8 cellular contexts compared by ENCODE assay signal in the genomic region with DNA sequence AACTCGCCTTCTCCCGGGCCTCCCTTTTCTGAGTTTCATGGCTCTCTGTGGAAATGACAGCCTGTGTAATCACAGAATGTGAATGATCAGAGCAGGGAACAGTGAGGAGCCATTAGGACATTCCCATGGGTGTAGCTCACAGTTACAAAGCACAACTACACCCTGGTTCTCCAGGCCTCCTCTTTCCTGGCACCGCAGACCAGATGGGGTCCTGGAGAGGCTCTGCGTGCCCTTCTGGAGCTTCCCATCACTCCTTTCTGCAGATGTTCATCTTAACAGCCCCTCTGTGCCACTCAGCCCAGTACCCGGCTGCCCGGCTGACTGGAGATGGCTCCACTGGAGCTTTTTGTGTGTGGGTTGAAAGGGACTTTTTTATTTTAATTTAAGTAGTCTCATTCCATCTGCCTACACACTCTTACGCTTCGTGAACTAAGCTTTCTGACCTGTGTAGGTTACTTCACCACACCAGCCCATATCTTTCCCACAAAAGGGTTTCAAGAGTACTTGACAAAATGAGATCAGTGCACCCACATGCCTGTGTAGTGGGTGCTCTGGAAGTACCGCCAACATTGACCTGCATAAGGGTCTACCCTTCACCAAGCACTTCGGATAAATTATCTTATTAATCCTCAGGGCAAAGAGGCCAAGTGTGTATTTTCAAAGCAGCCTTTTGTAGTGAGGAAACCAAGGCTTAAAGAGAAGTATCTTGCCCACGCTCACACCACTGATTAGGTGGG. TPM values are rescaled to one million over a fixed set of nuclear protein-coding genes. Genes with fewer than 3 reads are reported as not detected.
A peak's percentile ranks its signal among the peaks of the same experiment; 100 is the strongest.
DNase-seq lines count a peak whose midpoint lies in the region; ATAC-seq lines count a peak whose summit lies in the region.

No MANE protein-coding gene starts in this region.

- H3K27me3 ChIP-seq in BLaER1 (no peaks in the 10 kb centered on the region), HUES6 (ENCODE audit: control insufficient read depth, insufficient read depth, low read length) (no peaks in the 10 kb centered on the region)

- peaks cover 97% of the 10 kb centered on the region for H4K20me1 ChIP-seq in BLaER1

- DNase-seq in activated naive CD4-positive, alpha-beta T cell treated with Interleukin-2 at 50 U/mL for 16 hours = peak; percentile 72
- DNase-seq in midbrain (lab: John Stamatoyannopoulos, UW) (peak; percentile 10), H4 (ENCODE audit: low spot score) (no peak), nucleus accumbens (lab: John Stamatoyannopoulos, UW) (no peak)

- peak overlapping the region; percentile 19 for H3K27ac ChIP-seq in BLaER1
- 0 out of 2 replicates have a peak overlapping the region, but pooled peaks have one; percentile 43 for H3K27ac ChIP-seq in HUES6 (ENCODE audit: low read depth, low read length)
- peak overlapping the region; percentile 36 for H3K27ac ChIP-seq in temporal lobe (ENCODE audit: low read depth, low read length)

- H3K4me3 ChIP-seq in BLaER1 (no peak overlapping the region), HUES6 (ENCODE audit: low read depth, low read length) (no peak overlapping the region)

- peak overlapping the region; percentile 26 for H3K4me2 ChIP-seq in BLaER1

- peak; percentile 44 for ATAC-seq in GM19452 (IDR thresholded peaks at IDR 0.05; ENCODE audit: unreplicated experiment)

- H3K9me3 ChIP-seq in BLaER1 = no peaks in the 10 kb centered on the region
- no peaks in the 10 kb centered on the region for H3K9me3 ChIP-seq in HUES6 (ENCODE audit: control insufficient read depth, insufficient read depth, low read depth, low read length)

- 0 out of 2 replicates have a peak overlapping the region, but pooled peaks have one; percentile 12 for H3K9ac ChIP-seq in BLaER1
- no peak overlapping the region for H3K9ac ChIP-seq in HUES6 (ENCODE audit: low read length)

- peaks cover 61% of the 10 kb centered on the region for H3K4me1 ChIP-seq in BLaER1
- peaks cover 17% of the 10 kb centered on the region for H3K4me1 ChIP-seq in HUES6 (ENCODE audit: control insufficient read depth, insufficient read depth, low read length)

- H3K36me3 ChIP-seq in BLaER1 (peaks cover 37% of the 10 kb centered on the region), HUES6 (ENCODE audit: control insufficient read depth, insufficient read depth, low read length) (peaks cover 27% of the 10 kb centered on the region)

RNA-seq across cellular contexts. Expression of a gene that starts 29.8 kb away (rescaled TPM):
- 82.1 TPM for total RNA-seq in temporal lobe
- 25.1 and 30.2 TPM in 2 replicates for total RNA-seq in H4 (2014; rRNA removed; shearing (Covaris generic))

RNA-seq across cellular contexts. Expression of a gene that starts 52.2 kb away (rescaled TPM):
- total RNA-seq in temporal lobe = not detected
- total RNA-seq in H4 (2014; rRNA removed; shearing (Covaris generic)) = not detected in 2 replicates

Comparison
In these comparisons a context has a peak if more than half of its experiments do, and no peak if none do; other contexts are left out.
1. DNase-seq: peak in activated naive CD4-positive, alpha-beta T cell treated with Interleukin-2 at 50 U/mL for 16 hours (single experiment) and midbrain (single experiment); none in H4 (single experiment) and nucleus accumbens (0 of 56).
2. Peak in every context shown above with its lines, with median percentiles within 50 percentile points of each other: H3K27ac ChIP-seq.